In genomic region chr17:6915620-6916019, GRCh38 we compare ENCODE assay signal across 23 cellular contexts.
DNase-seq lines count a peak whose midpoint lies in the region; ATAC-seq, FAIRE-seq and TF ChIP-seq lines count a peak whose summit lies in the region.
"Had no signal": no experiment of that assay in that cellular context is flagged by ENCODE, and none has a peak within 500 bp of the region (broad histone marks: within the 10 kb centered on the region; RNA-seq: fewer than 3 reads in every experiment).

No MANE protein-coding gene starts in this region.

- peaks cover 3% of the 10 kb centered on the region for H3K9me1 ChIP-seq in K562 (ENCODE audit: control insufficient read depth, insufficient read depth, low read length)

- H3K4me1 Mint-ChIP-seq in osteocyte (ENCODE audit: unreplicated experiment) (peaks cover 4% of the 10 kb centered on the region), endodermal cell (no peaks in the 10 kb centered on the region)

- H3K9ac ChIP-seq in K562 (ENCODE audit: insufficient read depth in 1 of 2, low read depth in 2 of 2, low read length in 2 of 2): peak overlapping the region; percentile 46 to 62; a peak in 2 of 4 replicates
- H3K9ac ChIP-seq in endodermal cell (ENCODE audit: extremely low read depth, low read length, poor library complexity, severe bottlenecking): no peak overlapping the region
- H3K9ac ChIP-seq: BLaER1 had no signal

- no TSS peak for BruUV-seq in K562 (replicated peaks; lab: Mats Ljungman, UMichigan)

- H3K4me1 ChIP-seq in K562 (replicated peaks in 1 of 2; ENCODE audit: control insufficient read depth in 2 of 2, insufficient read depth in 2 of 2, low read length in 2 of 2) (peaks cover 23 to 53% of the 10 kb centered on the region in 2 experiments), endodermal cell (ENCODE audit: control insufficient read depth, insufficient read depth, low read length) (no peaks in the 10 kb centered on the region)
- H3K4me1 ChIP-seq: BE2C had no signal

- H4K20me1 ChIP-seq in K562 (replicated peaks; ENCODE audit: control insufficient read depth, insufficient read depth, low read length): peaks cover 5% of the 10 kb centered on the region; the same call in 1 of the 2 replicates
- H4K20me1 ChIP-seq: BLaER1 had no signal

- H3K9me3 Mint-ChIP-seq in osteocyte (ENCODE audit: unreplicated experiment) (no peaks in the 10 kb centered on the region), endodermal cell (peaks cover 40% of the 10 kb centered on the region)
- H3K9me3 Mint-ChIP-seq: CD14-positive monocyte; CD4-positive, CD25-positive, alpha-beta regulatory T cell; CD8-positive, alpha-beta memory T cell had no signal

- POLR2A ChIA-PET in K562 (lab: Yijun Ruan, JAX): interaction anchor here (0.7 to 2.9 kb wide), 11 partner anchors 9 to 368 kb away, joined by 3 to 14 read pairs (median 4); no protein-coding TSS in a partner anchor

- H3K27me3 Mint-ChIP-seq in osteocyte (ENCODE audit: unreplicated experiment): peaks cover 50% of the 10 kb centered on the region
- peaks cover 42% of the 10 kb centered on the region for H3K27me3 Mint-ChIP-seq in endodermal cell (ENCODE audit: insufficient read depth)

- H3K27ac Mint-ChIP-seq in osteocyte (ENCODE audit: unreplicated experiment) (no peak overlapping the region), endodermal cell (no peak overlapping the region)
- H3K27ac Mint-ChIP-seq: CD14-positive monocyte; CD4-positive, alpha-beta memory T cell; CD4-positive, CD25-positive, alpha-beta regulatory T cell had no signal

- H3K36me3 ChIP-seq in K562 (ENCODE audit: control insufficient read depth, insufficient read depth, low read length) (no peaks in the 10 kb centered on the region; the same call in 2 of the 3 replicates), endodermal cell (ENCODE audit: control insufficient read depth, insufficient read depth, low read length) (no peaks in the 10 kb centered on the region)
- H3K36me3 ChIP-seq: BE2C, BLaER1 had no signal

- ATAC-seq in K562: peak; percentile 76
- ATAC-seq: GM12878 had no signal

- TF ChIP-seq CTCF in K562 (IDR thresholded peaks at IDR 0.05 in 2 of 3, conservative IDR thresholded peaks at IDR 0.05 in 1 of 3; ENCODE audit: insufficient read depth in 2 of 3, low read depth in 1 of 3, low read length in 3 of 3) (no peak), osteocyte (IDR thresholded peaks at IDR 0.05) (no peak), endodermal cell (conservative IDR thresholded peaks at IDR 0.05) (no peak)

- peak overlapping the region; percentile 53 for H3K27ac ChIP-seq in K562 (ENCODE audit: extremely low read depth, low read depth, low read length)
- no peak overlapping the region for H3K27ac ChIP-seq in endodermal cell (ENCODE audit: low read depth, low read length)
- H3K27ac ChIP-seq: BLaER1 had no signal

- peak overlapping the region; percentile 61 for H3K4me2 ChIP-seq in K562 (ENCODE audit: insufficient read depth, low read length)
- H3K4me2 ChIP-seq: BLaER1 had no signal

- WGBS in K562 (ENCODE audit: insufficient coverage, low coverage, missing lambda C conversion rate): 6% methylated on average over 4 of the region's 4 CpGs
- WGBS in endodermal cell (ENCODE audit: insufficient coverage in 1 of 2, insufficient read length in 1 of 2), 2 experiments: 73 to 100% methylated on average over 2 to 4 of the region's 4 CpGs

- peak; percentile 86 for FAIRE-seq in K562 (lab: Jason Lieb, UNC)
- FAIRE-seq: A204.1, D721Med, GM12878, GM12892, GM18507 had no signal

- CTCF ChIA-PET in K562 (lab: Yijun Ruan, JAX; ENCODE audit: low intra/inter-chr PET ratio): no interaction called here

- H3K36me3 Mint-ChIP-seq in osteocyte (ENCODE audit: unreplicated experiment): no peaks in the 10 kb centered on the region
- peaks cover 10% of the 10 kb centered on the region for H3K36me3 Mint-ChIP-seq in endodermal cell (ENCODE audit: low read depth)
- H3K36me3 Mint-ChIP-seq: CD14-positive monocyte; CD4-positive, alpha-beta memory T cell; CD4-positive, CD25-positive, alpha-beta regulatory T cell; CD8-positive, alpha-beta memory T cell had no signal

- no peak for TF ChIP-seq POLR2A in K562 (conservative IDR thresholded peaks at IDR 0.05)

- TF ChIP-seq RAD21 in K562 (CRISPR knock-in tag; conservative IDR thresholded peaks at IDR 0.05 in 1 of 2, IDR thresholded peaks at IDR 0.05 in 1 of 2): no peak

- no peaks in the 10 kb centered on the region for H3K27me3 ChIP-seq in K562 (ENCODE audit: control insufficient read depth in 2 of 2, insufficient read depth in 2 of 2, low read length in 2 of 2)
- peaks cover 93% of the 10 kb centered on the region for H3K27me3 ChIP-seq in endodermal cell (ENCODE audit: control insufficient read depth, insufficient read depth, low read length, poor library complexity, severe bottlenecking)
- H3K27me3 ChIP-seq: BLaER1 had no signal

- DNase-seq in K562 (ENCODE audit: extremely low read depth in 1 of 4, low spot score in 3 of 4) (peak; percentile 16 to 82 (median 44)), islet precursor cell (peak; percentile 27), osteocyte (ENCODE audit: extremely low spot score, unreplicated experiment) (peak; percentile 23), endodermal cell (no peak), G401 (ENCODE audit: low spot score) (no peak), D341Med (ENCODE audit: low spot score) (no peak)
- DNase-seq: 8988T; ACHN; BE2C; C1 segment of cervical spinal cord; CD4-positive, alpha-beta memory T cell; CD4-positive, CD25-positive, alpha-beta regulatory T cell; CD8-positive, alpha-beta memory T cell; COR-L47; DMS79 treated with DMSO at 0.1 percent for 48 hours; GDM1 had no signal

- H3K4me3 ChIP-seq in K562: no peak overlapping the region
- no peak overlapping the region for H3K4me3 ChIP-seq in endodermal cell (ENCODE audit: low read length)
- H3K4me3 ChIP-seq: BLaER1, GM12878 had no signal

- intact Hi-C loops in K562 (cut with micrococcal nuclease): loop anchor here (10.0 kb wide), 1 partner anchor 219 kb away; no protein-coding TSS in a partner anchor

- H3K9me3 ChIP-seq in K562 (replicated peaks; ENCODE audit: control insufficient read depth, insufficient read depth, low read depth, low read length): no peaks in the 10 kb centered on the region
- no peaks in the 10 kb centered on the region for H3K9me3 ChIP-seq in endodermal cell (ENCODE audit: control insufficient read depth, low read length)
- H3K9me3 ChIP-seq: BE2C, BLaER1 had no signal

- TF ChIP-seq EP300 in K562 (IDR thresholded peaks at IDR 0.05; ENCODE audit: low read length): peak; percentile 15; the same call in 1 of the 2 replicates

- in situ Hi-C loops in K562 (cut with MboI): no loop called here
- in situ Hi-C loops in G401 (cut with HindIII; ENCODE audit: low sequenced_read_pairs): no loop called here

- no peak overlapping the region for H2AFZ ChIP-seq in K562 (ENCODE audit: low read depth, low read length)

- peaks cover 42% of the 10 kb centered on the region for H3K79me2 ChIP-seq in K562 (ENCODE audit: control insufficient read depth, insufficient read depth, low read length)

- H3K4me3 Mint-ChIP-seq in osteocyte (ENCODE audit: unreplicated experiment): no peak overlapping the region
- H3K4me3 Mint-ChIP-seq in endodermal cell: no peak overlapping the region
- H3K4me3 Mint-ChIP-seq: CD14-positive monocyte; CD4-positive, CD25-positive, alpha-beta regulatory T cell had no signal

TF ChIP-seq in K562, 482 proteins besides CTCF, POLR2A, EP300 and RAD21 (continues in another document):
- TF ChIP-seq U2AF2 (optimal IDR thresholded peaks at IDR 0.05; ENCODE audit: low read depth, low read length) (no peak), CREM (IDR thresholded peaks at IDR 0.05; ENCODE audit: low read depth) (no peak), KAT8 (IDR thresholded peaks at IDR 0.05; ENCODE audit: low read depth) (no peak), ESRRA (IDR thresholded peaks at IDR 0.05; ENCODE audit: borderline replicate concordance, low read depth) (peak; percentile 92), PCBP1 (IDR thresholded peaks at IDR 0.05; ENCODE audit: low read depth, low read length, poor library complexity, severe bottlenecking) (no peak), NRF1 (conservative IDR thresholded peaks at IDR 0.05 in 1 of 2, IDR thresholded peaks at IDR 0.05 in 1 of 2) (no peak), HDAC8 (tag; IDR thresholded peaks at IDR 0.05) (no peak), LEF1 (IDR thresholded peaks at IDR 0.05) (no peak), DLX4 (CRISPR knock-in tag; IDR thresholded peaks at IDR 0.05) (no peak), ZNF280A (IDR thresholded peaks at IDR 0.05; ENCODE audit: low read depth, partially characterized antibody) (no peak)

Comparison
In these comparisons a context has a peak if more than half of its experiments do, and no peak if none do; other contexts are left out.
1. DNase-seq: peak in K562 (4 of 4), islet precursor cell (single experiment) and osteocyte (single experiment); none in endodermal cell (single experiment), G401 (single experiment) and D341Med (single experiment).